35 cellular contexts compared by ENCODE assay signal in the genomic region with DNA sequence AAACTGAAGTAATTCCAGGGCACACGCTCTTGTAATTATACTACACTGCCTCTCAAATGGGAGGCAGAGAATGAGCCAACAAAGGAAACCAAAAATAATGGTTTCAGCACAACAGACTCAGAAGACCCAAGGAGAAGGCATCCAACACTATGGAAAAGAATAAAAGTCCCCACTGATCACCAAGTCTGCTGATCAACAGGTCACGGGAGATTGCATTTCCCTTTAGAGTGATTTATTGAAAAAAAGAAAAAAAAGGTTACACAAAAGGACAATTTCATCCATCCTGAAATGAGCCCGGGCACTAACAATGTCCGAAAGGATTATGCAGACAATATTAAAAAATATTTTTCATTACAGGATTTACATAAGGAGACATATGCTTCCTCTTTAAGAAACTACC. TPM values are rescaled to one million over a fixed set of nuclear protein-coding genes. Genes with fewer than 3 reads are reported as not detected.
"Had no signal": no experiment of that assay in that cellular context is flagged by ENCODE, and none has a peak within 500 bp of the region (broad histone marks: within the 10 kb centered on the region; RNA-seq: fewer than 3 reads in every experiment).

No MANE protein-coding gene starts in this region.

- H3K36me3 ChIP-seq: ascending aorta, cardiac muscle cell had no signal

- H3K36me3 Mint-ChIP-seq: activated CD4-positive, alpha-beta memory T cell treated with anti-CD3 and anti-CD28 coated beads for 36 hours; activated naive CD4-positive, alpha-beta T cell treated with anti-CD3 and anti-CD28 coated beads, Interleukin-2, amount 10 ng/mL, durations not matched to agents 7 days and 5 days; activated naive CD4-positive, alpha-beta T cell treated with anti-CD3 and anti-CD28 coated beads, Interleukin-2, amount 50 U/mL, for 24 hours; activated naive CD8-positive, alpha-beta T cell; activated naive CD8-positive, alpha-beta T cell treated with anti-CD3 and anti-CD28 coated beads, Interleukin-2, amount 10 ng/mL, durations not matched to agents 7 days and 5 days had no signal

- H3K4me1 Mint-ChIP-seq: activated B cell treated with CpG ODN at 0.5 μM for 24 hours; activated CD4-positive, alpha-beta T cell treated with anti-CD3 and anti-CD28 coated beads, Interleukin-2, amount 10 ng/mL, durations not matched to agents 24 days and 14 days; activated naive CD4-positive, alpha-beta T cell treated with anti-CD3 and anti-CD28 coated beads, Interleukin-2, amount 10 ng/mL, durations not matched to agents 7 days and 5 days; activated naive CD4-positive, alpha-beta T cell treated with anti-CD3 and anti-CD28 coated beads, Interleukin-2, amount 50 U/mL, for 24 hours; activated naive CD8-positive, alpha-beta T cell treated with anti-CD3 and anti-CD28 coated beads, Interleukin-2, amount 10 ng/mL, durations not matched to agents 7 days and 5 days; activated naive CD8-positive, alpha-beta T cell treated with anti-CD3 and anti-CD28 coated beads, Interleukin-2, amount 50 U/mL, for 24 hours had no signal

- FAIRE-seq: bronchial epithelial cell, TTC549 had no signal

- H3K27ac Mint-ChIP-seq: activated B cell treated with CpG ODN at 0.5 μM for 24 hours; activated CD4-positive, alpha-beta memory T cell treated with anti-CD3 and anti-CD28 coated beads for 36 hours; activated CD4-positive, alpha-beta T cell treated with anti-CD3 and anti-CD28 coated beads, Interleukin-2, amount 10 ng/mL, durations not matched to agents 24 days and 14 days; activated CD8-positive, alpha-beta T cell treated with anti-CD3 and anti-CD28 coated beads for 36 hours; activated naive CD4-positive, alpha-beta T cell treated with anti-CD3 and anti-CD28 coated beads, Interleukin-2, amount 10 ng/mL, durations not matched to agents 7 days and 5 days; activated naive CD4-positive, alpha-beta T cell treated with anti-CD3 and anti-CD28 coated beads, Interleukin-2, amount 50 U/mL, for 24 hours; activated naive CD8-positive, alpha-beta T cell; activated naive CD8-positive, alpha-beta T cell treated with anti-CD3 and anti-CD28 coated beads, Interleukin-2, amount 10 ng/mL, durations not matched to agents 7 days and 5 days; activated naive CD8-positive, alpha-beta T cell treated with anti-CD3 and anti-CD28 coated beads, Interleukin-2, amount 50 U/mL, for 24 hours; activated T-cell treated with anti-CD3 and anti-CD28 coated beads, Interleukin-2, amount 50 U/mL, for 24 hours; activated T-helper 2 cell treated with anti-CD3 and anti-CD28 coated beads, Interferon-gamma antibody, Interleukin-2, Interleukin-4, amounts not matched to agents 10 μg/mL and 5 μg/mL and 100 μg/mL, durations not matched to agents 14 hours and 24 hours and 36 hours; T-helper 1 cell treated with Interleukin-12 subunit alpha and Interleukin-12 subunit beta and Interleukin-4 antibody, amounts not matched to agents 30 μg/mL and 1 μg/mL, for 36 hours; T-helper 2 cell treated with Interferon-gamma antibody and Interleukin-4, amounts not matched to agents 5 μg/mL and 100 μg/mL, for 36 hours had no signal

- H3K27ac ChIP-seq: ascending aorta, cardiac muscle cell, VCaP had no signal

- H3K4me3 Mint-ChIP-seq: activated B cell treated with CpG ODN at 0.5 μM for 24 hours; activated CD4-positive, alpha-beta memory T cell treated with anti-CD3 and anti-CD28 coated beads for 36 hours; activated CD4-positive, alpha-beta T cell treated with anti-CD3 and anti-CD28 coated beads, Interleukin-2, amount 10 ng/mL, durations not matched to agents 24 days and 14 days; activated CD8-positive, alpha-beta T cell treated with anti-CD3 and anti-CD28 coated beads for 36 hours; activated naive CD4-positive, alpha-beta T cell treated with anti-CD3 and anti-CD28 coated beads, Interleukin-2, amount 10 ng/mL, durations not matched to agents 7 days and 5 days; activated naive CD4-positive, alpha-beta T cell treated with anti-CD3 and anti-CD28 coated beads, Interleukin-2, amount 50 U/mL, for 24 hours; activated naive CD8-positive, alpha-beta T cell; activated naive CD8-positive, alpha-beta T cell treated with anti-CD3 and anti-CD28 coated beads, Interleukin-2, amount 10 ng/mL, durations not matched to agents 7 days and 5 days; activated naive CD8-positive, alpha-beta T cell treated with anti-CD3 and anti-CD28 coated beads, Interleukin-2, amount 50 U/mL, for 24 hours; activated T-cell treated with anti-CD3 and anti-CD28 coated beads, Interleukin-2, amount 50 U/mL, for 24 hours; brain; T-helper 1 cell treated with Interleukin-12 subunit alpha and Interleukin-12 subunit beta and Interleukin-4 antibody, amounts not matched to agents 30 μg/mL and 1 μg/mL, for 36 hours; T-helper 2 cell treated with Interferon-gamma antibody and Interleukin-4, amounts not matched to agents 5 μg/mL and 100 μg/mL, for 36 hours had no signal

- H3K4me1 ChIP-seq: ascending aorta had no signal

- H3K9me3 Mint-ChIP-seq: activated B cell treated with CpG ODN at 0.5 μM for 24 hours; activated CD4-positive, alpha-beta memory T cell treated with anti-CD3 and anti-CD28 coated beads for 36 hours; activated CD4-positive, alpha-beta T cell treated with anti-CD3 and anti-CD28 coated beads, Interleukin-2, amount 10 ng/mL, durations not matched to agents 24 days and 14 days; activated T-cell treated with anti-CD3 and anti-CD28 coated beads, Interleukin-2, amount 50 U/mL, for 24 hours; T-helper 1 cell treated with Interleukin-12 subunit alpha and Interleukin-12 subunit beta and Interleukin-4 antibody, amounts not matched to agents 30 μg/mL and 1 μg/mL, for 36 hours; T-helper 2 cell treated with Interferon-gamma antibody and Interleukin-4, amounts not matched to agents 5 μg/mL and 100 μg/mL, for 36 hours had no signal

- DNase-seq: activated B cell treated with CpG ODN at 0.5 μM for 24 hours; activated CD4-positive, alpha-beta memory T cell treated with anti-CD3 and anti-CD28 coated beads for 36 hours; activated CD4-positive, alpha-beta T cell treated with anti-CD3 and anti-CD28 coated beads for 4 hours; activated CD4-positive, alpha-beta T cell treated with anti-CD3 and anti-CD28 coated beads, Interleukin-2, amount 10 ng/mL, durations not matched to agents 24 days and 14 days; activated CD4-positive, alpha-beta T cell treated with anti-CD3 and anti-CD28 coated beads, Interleukin-2, amount 50 U/mL, for 1 hour; activated CD4-positive, alpha-beta T cell treated with anti-CD3 and anti-CD28 coated beads, Interleukin-2, amount 50 U/mL, for 4 hours; activated CD4-positive, CD25-positive, alpha-beta regulatory T cell treated with anti-CD3 and anti-CD28 coated beads, Interleukin-2, amount 50 U/mL, for 72 hours; activated CD8-positive, alpha-beta memory T cell treated with anti-CD3 and anti-CD28 coated beads, Interleukin-2, amount 50 U/mL, for 4 hours; activated CD8-positive, alpha-beta T cell treated with anti-CD3 and anti-CD28 coated beads for 36 hours; activated effector memory CD4-positive, alpha-beta T cell treated with Interleukin-2 at 50 U/mL for 16 hours; activated gamma-delta T cell; activated naive CD4-positive, alpha-beta T cell treated with anti-CD3 and anti-CD28 coated beads, Interleukin-2, amount 10 ng/mL, durations not matched to agents 7 days and 5 days; activated naive CD4-positive, alpha-beta T cell treated with Interleukin-2 at 50 U/mL for 16 hours; activated naive CD8-positive, alpha-beta T cell treated with anti-CD3 and anti-CD28 coated beads, Interleukin-2, amount 10 ng/mL, durations not matched to agents 7 days and 5 days; activated naive CD8-positive, alpha-beta T cell treated with anti-CD3 and anti-CD28 coated beads, Interleukin-2, amount 50 U/mL, for 24 hours; activated T-cell treated with anti-CD3 and anti-CD28 coated beads for 4 hours; activated T-cell treated with anti-CD3 and anti-CD28 coated beads, Interleukin-2, amount 50 U/mL, for 24 hours; activated T-cell treated with anti-CD3 and anti-CD28 coated beads, Interleukin-2, amount 50 U/mL, for 48 hours; amygdala; anterior cingulate cortex; central memory CD4-positive, alpha-beta T cell; T-helper 1 cell; T-helper 2 cell; T-helper 9 cell had no signal

- H3K9me3 ChIP-seq: ascending aorta had no signal

- H3K27me3 ChIP-seq: ascending aorta, cardiac muscle cell had no signal

- H3K4me3 ChIP-seq: ascending aorta, cardiac muscle cell had no signal

- H3K27me3 Mint-ChIP-seq: activated B cell treated with CpG ODN at 0.5 μM for 24 hours; activated CD4-positive, alpha-beta memory T cell treated with anti-CD3 and anti-CD28 coated beads for 36 hours; activated CD4-positive, alpha-beta T cell treated with anti-CD3 and anti-CD28 coated beads, Interleukin-2, amount 10 ng/mL, durations not matched to agents 24 days and 14 days; activated CD8-positive, alpha-beta T cell treated with anti-CD3 and anti-CD28 coated beads for 36 hours; activated naive CD4-positive, alpha-beta T cell treated with anti-CD3 and anti-CD28 coated beads, Interleukin-2, amount 10 ng/mL, durations not matched to agents 7 days and 5 days; activated naive CD4-positive, alpha-beta T cell treated with anti-CD3 and anti-CD28 coated beads, Interleukin-2, amount 50 U/mL, for 24 hours; activated naive CD8-positive, alpha-beta T cell; activated naive CD8-positive, alpha-beta T cell treated with anti-CD3 and anti-CD28 coated beads, Interleukin-2, amount 10 ng/mL, durations not matched to agents 7 days and 5 days; activated T-cell treated with anti-CD3 and anti-CD28 coated beads, Interleukin-2, amount 50 U/mL, for 24 hours; brain had no signal

- ATAC-seq: activated CD8-positive, alpha-beta T cell treated with anti-CD3 and anti-CD28 coated beads for 36 hours; activated naive CD8-positive, alpha-beta T cell treated with anti-CD3 and anti-CD28 coated beads, Interleukin-2, amount 50 U/mL, for 24 hours had no signal

RNA-seq across cellular contexts. Expression of gene MYO10, which starts 28.8 kb away (rescaled TPM):
- total RNA-seq: activated naive CD8-positive, alpha-beta T cell treated with anti-CD3 and anti-CD28 coated beads, Interleukin-2, amount 10 ng/mL, durations not matched to agents 7 days and 5 days had no signal
